In genomic region chr2:241219030-241219382, GRCh38 we compare ENCODE assay signal across 9 cellular contexts. TPM values are rescaled to one million over a fixed set of nuclear protein-coding genes. Genes with fewer than 3 reads are reported as not detected.
DNase-seq lines count a peak whose midpoint lies in the region; ATAC-seq, FAIRE-seq and TF ChIP-seq lines count a peak whose summit lies in the region.
"Had no signal": no experiment of that assay in that cellular context is flagged by ENCODE, and none has a peak within 500 bp of the region (broad histone marks: within the 10 kb centered on the region; RNA-seq: fewer than 3 reads in every experiment).

No MANE protein-coding gene starts in this region.

- no peaks in the 10 kb centered on the region for H3K27me3 ChIP-seq in CD4-positive, alpha-beta memory T cell (ENCODE audit: insufficient read depth, low read length)
- H3K27me3 ChIP-seq in KMS-11 (ENCODE audit: insufficient read depth, low read depth) (peaks cover 11% of the 10 kb centered on the region; the same call in 1 of the 2 replicates), dorsolateral prefrontal cortex (no peaks in the 10 kb centered on the region), neuron (ENCODE audit: insufficient read depth, low read length) (peaks cover 3% of the 10 kb centered on the region)

- H4K20me1 ChIP-seq in KMS-11 (ENCODE audit: insufficient read depth), result no peaks in the 10 kb centered on the region

- H3K27ac ChIP-seq in CD4-positive, alpha-beta memory T cell (ENCODE audit: low read depth, low read length), result no peak overlapping the region
- H3K27ac ChIP-seq in KMS-11 (no peak overlapping the region), dorsolateral prefrontal cortex (peak overlapping the region in 31 of 59 donors; percentile 0 to 87 (median 63))

- FAIRE-seq in D721Med (lab: Jason Lieb, UNC), result no peak

- peaks cover 0 to 3% of the 10 kb centered on the region in 2 donors for H3K36me3 Mint-ChIP-seq in CD4-positive, alpha-beta memory T cell

- peak overlapping the region; percentile 83 to 97 (median 90) for H3K4me3 Mint-ChIP-seq in CD4-positive, alpha-beta memory T cell

- CTCF ChIA-PET in CD4-positive, alpha-beta memory T cell (lab: Charles Lee; ENCODE audit: partially characterized antibody), result interaction anchor here (1.1 kb wide), 1 partner anchor 9 kb away, joined by 6 read pairs; no protein-coding TSS in a partner anchor

- no peaks in the 10 kb centered on the region for H3K36me3 ChIP-seq in CD4-positive, alpha-beta memory T cell (ENCODE audit: insufficient read depth, low read length)
- H3K36me3 ChIP-seq in KMS-11 (ENCODE audit: insufficient read depth) (no peaks in the 10 kb centered on the region), neuron (ENCODE audit: insufficient read depth, low read length) (no peaks in the 10 kb centered on the region)

- no peak for TF ChIP-seq CTCF in KMS-11 (conservative IDR thresholded peaks at IDR 0.05; ENCODE audit: low read depth, low read length)
- peak in 1 of 56 donors; percentile 2 for TF ChIP-seq CTCF in dorsolateral prefrontal cortex (IDR thresholded peaks at IDR 0.05 in 54 of 56, conservative IDR thresholded peaks at IDR 0.05 in 2 of 56; ENCODE audit: low read depth in 1 of 56, partially characterized antibody in 56 of 56)
- TF ChIP-seq CTCF in D721Med (IDR thresholded peaks at IDR 0.05; ENCODE audit: insufficient read depth, missing control alignments), result no peak

- H3K9me3 ChIP-seq in CD4-positive, alpha-beta memory T cell (ENCODE audit: control insufficient read depth in 1 of 2, low read length in 2 of 2), result no peaks in the 10 kb centered on the region
- no peaks in the 10 kb centered on the region for H3K9me3 ChIP-seq in neuron (ENCODE audit: low read length)

- no peak for DNase-seq in CD4-positive, alpha-beta memory T cell
- DNase-seq in dorsolateral prefrontal cortex (no peak), GM03348 (ENCODE audit: low spot score) (no peak), activated gamma-delta T cell (lab: John Stamatoyannopoulos, UW) (no peak), D721Med (ENCODE audit: insufficient read length, low spot score) (no peak)

- peak overlapping the region; percentile 15 for H3K4me2 ChIP-seq in KMS-11

- H3K4me1 Mint-ChIP-seq in CD4-positive, alpha-beta memory T cell, result peaks cover 10 to 19% (median 13%) of the 10 kb centered on the region in 4 donors

- ATAC-seq in HG03342 (IDR thresholded peaks at IDR 0.05; ENCODE audit: unreplicated experiment), result no peak

- H2AFZ ChIP-seq in KMS-11 (ENCODE audit: low read depth), result no peak overlapping the region; the same call in 1 of the 2 replicates
- peak overlapping the region; percentile 88 for H2AFZ ChIP-seq in neuron (ENCODE audit: low read depth, low read length)

- H3K4me1 ChIP-seq in CD4-positive, alpha-beta memory T cell (ENCODE audit: insufficient read depth, low read length), result peaks cover 10% of the 10 kb centered on the region
- H3K4me1 ChIP-seq in KMS-11 (ENCODE audit: low read depth, poor library complexity, severe bottlenecking) (no peaks in the 10 kb centered on the region), neuron (ENCODE audit: insufficient read depth, low read length) (peaks cover 15% of the 10 kb centered on the region)

- intact Hi-C loops in CD4-positive, alpha-beta memory T cell (cut with micrococcal nuclease), result loop anchor here (5.0 kb wide), 1 partner anchor 98 kb away; the partner anchor contains the start of genes HDLBP and SEPTIN2
- intact Hi-C loops in dorsolateral prefrontal cortex (cut with DNase I), result loop anchor here in 1 of 2 donors (5.0 kb wide), 1 partner anchor 98 kb away; the partner anchor contains the start of genes HDLBP and SEPTIN2

- H3K27me3 Mint-ChIP-seq in CD4-positive, alpha-beta memory T cell, result no peaks in the 10 kb centered on the region

- H3K4me3 ChIP-seq in CD4-positive, alpha-beta memory T cell (ENCODE audit: low read length in 2 of 2), result peak overlapping the region; percentile 27 to 36
- H3K4me3 ChIP-seq in KMS-11 (IDR thresholded peaks at IDR 0.05; ENCODE audit: insufficient read depth, low read depth, low read length), result no peak overlapping the region
- H3K4me3 ChIP-seq in dorsolateral prefrontal cortex, result peak overlapping the region in 57 of 59 donors; percentile 38 to 82 (median 67)
- peak overlapping the region; percentile 65 for H3K4me3 ChIP-seq in neuron (ENCODE audit: low read length)

- H3K79me2 ChIP-seq in KMS-11 (ENCODE audit: insufficient read depth, low read depth), result no peaks in the 10 kb centered on the region

- H3K9ac ChIP-seq in KMS-11, result no peak overlapping the region

- POLR2A ChIA-PET in CD4-positive, alpha-beta memory T cell (lab: Charles Lee; ENCODE audit: partially characterized antibody), result interaction anchor here (0.9 to 1.4 kb wide), 3 partner anchors 109 to 123 kb away, joined by 3 read pairs; no protein-coding TSS in a partner anchor

- H3K27ac Mint-ChIP-seq in CD4-positive, alpha-beta memory T cell, result peak overlapping the region in 5 of 7 donors; percentile 34 to 87 (median 56)

- no peaks in the 10 kb centered on the region for H3K9me3 Mint-ChIP-seq in CD4-positive, alpha-beta memory T cell
- H3K9me3 Mint-ChIP-seq: dendritic cell treated with granulocyte-macrophage colony-stimulating factor and Interleukin-4, amounts not matched to agents 40 ng/mL and 50 ng/mL, for 4 days had no signal

RNA-seq across cellular contexts. Expression of gene ANO7, which starts 30.5 kb away (rescaled TPM):
- total RNA-seq in CD4-positive, alpha-beta memory T cell, result under 1 TPM; 0.53 to 0.81 TPM
- under 1 TPM in 1 of 2 donors, not detected in 1; 0.13 TPM for polyA plus RNA-seq in CD4-positive, alpha-beta memory T cell
- 10 to 100 TPM in 10 of 120 experiments, 1 to 10 TPM in 110; 1.8 to 24.3 (median 6.2) TPM for total RNA-seq in dorsolateral prefrontal cortex

Comparison
In these comparisons a context has a peak if more than half of its experiments do, and no peak if none do; other contexts are left out.
1. H3K27ac ChIP-seq: peak in dorsolateral prefrontal cortex (31 of 59); none in CD4-positive, alpha-beta memory T cell (single experiment) and KMS-11 (single experiment).